In genomic region chr12:117168976-117169375, GRCh38 we compare ENCODE assay signal across 7 cellular contexts.
"Had no signal": no experiment of that assay in that cellular context is flagged by ENCODE, and none has a peak within 500 bp of the region (broad histone marks: within the 10 kb centered on the region; RNA-seq: fewer than 3 reads in every experiment).

No MANE protein-coding gene starts in this region.

- H3K27ac ChIP-seq: HL-60 had no signal

- DNase-seq: H9, HCEC 1CT, HFFc6, KBM-7 had no signal

- ATAC-seq: GM23338, HepG2 had no signal

- H3K4me3 ChIP-seq: GM23338 had no signal
